1 cellular context compared by ENCODE assay signal in genomic region chr19:55461259-55461973, GRCh38.
TF ChIP-seq lines count a peak whose summit lies in the region.

Gene ISOC2, minus strand, starts transcription at chr19:55461642. Its CDS starts 5,156 bp downstream, at chr19:55456486.

TF ChIP-seq in WTC11, 78 proteins besides CTCF, POLR2A, EP300 and RAD21 (continued from another document):
- peak; percentile 95 for TF ChIP-seq MAX (CRISPR knock-in tag; IDR thresholded peaks at IDR 0.05)
- TF ChIP-seq ZMAT4 (CRISPR knock-in tag; IDR thresholded peaks at IDR 0.05), result 0 out of 2 replicates have a peak, but pooled peaks have one; percentile 58
- TF ChIP-seq JAZF1 (CRISPR knock-in tag; IDR thresholded peaks at IDR 0.05), result no peak
- 0 out of 2 replicates have a peak, but pooled peaks have one; percentile 87 for TF ChIP-seq ZNF532 (CRISPR knock-in tag; IDR thresholded peaks at IDR 0.05; ENCODE audit: borderline replicate concordance)
- TF ChIP-seq SMAD4 (CRISPR knock-in tag; IDR thresholded peaks at IDR 0.05), result 0 out of 2 replicates have a peak, but pooled peaks have one; percentile 50
- peak; percentile 87 for TF ChIP-seq ETV6 (CRISPR knock-in tag; IDR thresholded peaks at IDR 0.05)
- TF ChIP-seq TEAD1 (CRISPR knock-in tag; IDR thresholded peaks at IDR 0.05), result peak; percentile 84; the same call in 1 of the 2 replicates
- TF ChIP-seq CREM (CRISPR knock-in tag; IDR thresholded peaks at IDR 0.05), result 0 out of 2 replicates have a peak, but pooled peaks have one; percentile 40
- TF ChIP-seq SOX15 (CRISPR knock-in tag; IDR thresholded peaks at IDR 0.05), result no peak
- TF ChIP-seq SP1 (CRISPR knock-in tag; conservative IDR thresholded peaks at IDR 0.05), result peak; percentile 99
- peak; percentile 100 for TF ChIP-seq GTF2I (CRISPR knock-in tag; conservative IDR thresholded peaks at IDR 0.05)
- TF ChIP-seq ARID4B (CRISPR knock-in tag; IDR thresholded peaks at IDR 0.05; ENCODE audit: borderline replicate concordance), result peak; percentile 91; the same call in 1 of the 2 replicates
- TF ChIP-seq ERG (CRISPR knock-in tag; IDR thresholded peaks at IDR 0.05), result peak; percentile 78; the same call in 1 of the 2 replicates
- TF ChIP-seq MYBL2 (CRISPR knock-in tag; IDR thresholded peaks at IDR 0.05), result peak; percentile 87
TF ChIP-seq in WTC11: peak in this region for 26.
